Comparison of ENCODE assay signal across 8 cellular contexts in genomic region chr10:117373848-117374505, GRCh38. TPM values are rescaled to one million over a fixed set of nuclear protein-coding genes. Genes with fewer than 3 reads are reported as not detected.
DNase-seq lines count a peak whose midpoint lies in the region; ATAC-seq, FAIRE-seq and TF ChIP-seq lines count a peak whose summit lies in the region.

No MANE protein-coding gene starts in this region.

- H3K4me3 ChIP-seq in A549 = peak overlapping the region; percentile 97
- H3K4me3 ChIP-seq in effector memory CD4-positive, alpha-beta T cell (ENCODE audit: insufficient read depth, low read depth, low read length, poor library complexity, severe bottlenecking) = peak overlapping the region; percentile 91

- H3K4me3 Mint-ChIP-seq in WTC11 = peak overlapping the region; percentile 93
- peak overlapping the region; percentile 93 for H3K4me3 Mint-ChIP-seq in memory B cell

- TF ChIP-seq CTCF in A549 (IDR thresholded peaks at IDR 0.05) = no peak
- no peak for TF ChIP-seq CTCF in WTC11 (IDR thresholded peaks at IDR 0.05)

- H3K36me3 Mint-ChIP-seq in WTC11 = peaks cover 2% of the 10 kb centered on the region; the same call in 1 of the 2 replicates
- H3K36me3 Mint-ChIP-seq in memory B cell = peaks cover 6% of the 10 kb centered on the region

- peaks cover 34% of the 10 kb centered on the region for H3K27me3 Mint-ChIP-seq in WTC11 (ENCODE audit: low read depth)
- peaks cover 3% of the 10 kb centered on the region for H3K27me3 Mint-ChIP-seq in memory B cell

- peak overlapping the region; percentile 96 for H3K27ac ChIP-seq in A549
- peak overlapping the region; percentile 75 for H3K27ac ChIP-seq in effector memory CD4-positive, alpha-beta T cell (ENCODE audit: insufficient read depth, low read length, poor library complexity, severe bottlenecking)

- CTCF ChIA-PET in A549 (lab: Yijun Ruan, JAX) (interaction anchor here (0.9 to 1.4 kb wide), 8 partner anchors 29 to 157 kb away, joined by 3 to 6 read pairs (median 4); no protein-coding TSS in a partner anchor), WTC11 (lab: Charles Lee) (interaction anchor here (0.7 to 1.5 kb wide), 7 partner anchors 27 to 157 kb away, joined by 3 to 6 read pairs (median 4); no protein-coding TSS in a partner anchor)

- H3K27ac Mint-ChIP-seq in WTC11 (no peak overlapping the region), memory B cell (peak overlapping the region; percentile 86)

- no peak for TF ChIP-seq POLR2A in A549 (IDR thresholded peaks at IDR 0.05; ENCODE audit: low read length)

- POLR2A ChIA-PET in A549 (lab: Yijun Ruan, JAX) (interaction anchor here (0.7 to 1.8 kb wide), 5 partner anchors 8 to 68 kb away, joined by 3 to 7 read pairs (median 4); no protein-coding TSS in a partner anchor), WTC11 (lab: Charles Lee) (interaction anchor here (0.6 to 0.7 kb wide), 2 partner anchors 32 to 779 kb away, joined by 3 to 5 read pairs; no protein-coding TSS in a partner anchor)

- ATAC-seq in A549 (peak in 1 of 2 experiments; percentile 42; a peak in 4 of 6 replicates), WTC11 (no peak), memory B cell (ENCODE audit: low read depth) (no peak)
- peak; percentile 14 for ATAC-seq in stimulated activated naive CD8-positive, alpha-beta T cell treated with anti-CD3 and anti-CD28 coated beads, Interleukin-15, Interleukin-2, amounts not matched to agents 100 U/mL and 50 U/mL, for 24 hours

- no peaks in the 10 kb centered on the region for H3K9me3 Mint-ChIP-seq in WTC11
- H3K9me3 Mint-ChIP-seq in memory B cell = no peaks in the 10 kb centered on the region

- H3K9me3 ChIP-seq in A549 = no peaks in the 10 kb centered on the region
- no peaks in the 10 kb centered on the region for H3K9me3 ChIP-seq in effector memory CD4-positive, alpha-beta T cell (ENCODE audit: control insufficient read depth, low read length)

- no peak for TF ChIP-seq RAD21 in A549 (conservative IDR thresholded peaks at IDR 0.05 in 1 of 2, IDR thresholded peaks at IDR 0.05 in 1 of 2)

- TF ChIP-seq EP300 in A549 (IDR thresholded peaks at IDR 0.05) = no peak

- under 1% methylated on average over 23 of the region's 31 CpGs for WGBS in A549 (ENCODE audit: missing lambda C conversion rate)

- DNase-seq in A549 (ENCODE audit: low read depth in 1 of 2, low spot score in 1 of 2) = peak; percentile 33 to 43
- DNase-seq in GM18507 (ENCODE audit: extremely low spot score, insufficient read length, low read depth) = no peak
- peak; percentile 13 for DNase-seq in KG1 (lab: John Stamatoyannopoulos, UW)
- no peak for DNase-seq in WTC11 (ENCODE audit: low spot score)
- DNase-seq in effector memory CD4-positive, alpha-beta T cell = peak; percentile 16 to 26 (median 26)
- peak; percentile 1 to 22 for DNase-seq in memory B cell (ENCODE audit: low spot score in 2 of 2)
- peak; percentile 30 for DNase-seq in stimulated activated naive CD8-positive, alpha-beta T cell treated with anti-CD3 and anti-CD28 coated beads, Interleukin-15, Interleukin-2, amounts not matched to agents 100 U/mL and 50 U/mL, for 24 hours
- no peak for DNase-seq in middle frontal gyrus (ENCODE audit: extremely low spot score, low spot score)

- H3K4me1 ChIP-seq in A549 = peaks cover 33% of the 10 kb centered on the region
- H3K4me1 ChIP-seq in effector memory CD4-positive, alpha-beta T cell (ENCODE audit: control insufficient read depth, insufficient read depth, low read length, poor library complexity, severe bottlenecking) = peaks cover 14% of the 10 kb centered on the region

- peak overlapping the region; percentile 92 for H3K4me2 ChIP-seq in A549

- H3K4me1 Mint-ChIP-seq in WTC11 = peaks cover 45% of the 10 kb centered on the region
- H3K4me1 Mint-ChIP-seq in memory B cell = peaks cover 26% of the 10 kb centered on the region

- no peaks in the 10 kb centered on the region for H3K27me3 ChIP-seq in effector memory CD4-positive, alpha-beta T cell (replicated peaks; ENCODE audit: control insufficient read depth, insufficient read depth, low read length, poor library complexity, severe bottlenecking)

- H3K36me3 ChIP-seq in effector memory CD4-positive, alpha-beta T cell (ENCODE audit: control insufficient read depth, insufficient read depth, low read length) = no peaks in the 10 kb centered on the region

- FAIRE-seq in A549 (lab: Jason Lieb, UNC) (no peak), GM18507 (lab: Jason Lieb, UNC) (peak; percentile 51)

TF ChIP-seq in A549, 52 proteins besides CTCF, POLR2A, EP300 and RAD21:
- TF ChIP-seq E2F6 (IDR thresholded peaks at IDR 0.05; ENCODE audit: borderline replicate concordance, low read depth) (no peak), ATOH8 (CRISPR knock-in tag; IDR thresholded peaks at IDR 0.05; ENCODE audit: low read depth) (no peak), HEYL (CRISPR knock-in tag; IDR thresholded peaks at IDR 0.05) (no peak), HES2 (IDR thresholded peaks at IDR 0.05) (no peak)

TF ChIP-seq in WTC11, 78 proteins besides CTCF, POLR2A, EP300 and RAD21:
- TF ChIP-seq TEAD1 (CRISPR knock-in tag; IDR thresholded peaks at IDR 0.05) (0 out of 2 replicates have a peak, but pooled peaks have one; percentile 9), ATF2 (CRISPR knock-in tag; IDR thresholded peaks at IDR 0.05; ENCODE audit: borderline replicate concordance, low read depth) (no peak), FOXK1 (CRISPR knock-in tag; IDR thresholded peaks at IDR 0.05) (no peak), ZNF281 (CRISPR knock-in tag; IDR thresholded peaks at IDR 0.05) (peak; percentile 17; the same call in 1 of the 2 replicates)
TF ChIP-seq in WTC11: peak in this region for 2.

RNA-seq across cellular contexts. Expression of gene PDZD8, which starts 1.3 kb away (rescaled TPM):
- polyA plus RNA-seq in A549 (2011; rRNA removed) (76.1 and 76.7 TPM in 2 replicates), A549 (2017; fragmentation: RNase III; extraction: RNeasy Plus Mini Kit Qiagen cat#74134 plus additional on column Dnase treatment) (24.7 to 27.4 TPM (median 27.3 TPM) in 3 replicates)
- polyA plus RNA-seq in A549 (2012; cell fraction: cytosol; rRNA removed) = 10.0 and 11.2 TPM in 2 replicates
- polyA plus RNA-seq in A549 (2012; cell fraction: nucleus; rRNA removed) = 4.0 and 4.3 TPM in 2 replicates
- 90.9 and 93.1 TPM in 2 replicates for polyA minus RNA-seq in A549 (2011; rRNA and poly(A)+ RNA removed)
- 41.8 to 52.7 TPM (median 43.3 TPM) in 3 replicates for total RNA-seq in WTC11 (2021)

Comparison
In these comparisons a context has a peak if more than half of its experiments do, and no peak if none do; other contexts are left out.
1. DNase-seq: peak in A549 (2 of 2), KG1 (single experiment), effector memory CD4-positive, alpha-beta T cell (3 of 3), memory B cell (2 of 2) and stimulated activated naive CD8-positive, alpha-beta T cell treated with anti-CD3 and anti-CD28 coated beads, Interleukin-15, Interleukin-2, amounts not matched to agents 100 U/mL and 50 U/mL, for 24 hours (single experiment); none in GM18507 (single experiment), WTC11 (single experiment) and middle frontal gyrus (single experiment).